ENCODE assay signal across 27 cellular contexts in the genomic region with DNA sequence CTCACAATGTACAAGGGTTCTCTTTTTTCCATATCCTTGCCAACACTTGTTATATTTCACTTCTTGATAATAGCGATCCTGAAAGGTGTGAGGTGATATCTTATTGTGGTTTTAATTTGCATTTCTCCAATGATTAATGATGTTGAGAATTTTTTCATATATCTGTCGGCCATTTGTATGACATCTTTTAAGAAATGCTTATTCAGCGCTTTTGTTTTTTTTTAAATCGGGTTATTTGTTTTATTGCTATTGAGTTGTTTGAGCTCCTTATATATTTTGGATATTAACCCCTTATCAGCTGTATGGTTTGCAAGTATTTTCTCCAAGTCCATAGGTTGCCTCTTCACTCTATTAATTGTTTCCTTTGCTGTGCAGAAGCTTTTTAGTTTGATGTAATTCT.
"Had no signal": no experiment of that assay in that cellular context is flagged by ENCODE, and none has a peak within 500 bp of the region (broad histone marks: within the 10 kb centered on the region; RNA-seq: fewer than 3 reads in every experiment).

No MANE protein-coding gene starts in this region.

- DNase-seq: dermis blood vessel endothelial cell; dorsolateral prefrontal cortex; effector CD4-positive, alpha-beta T cell; effector memory CD4-positive, alpha-beta T cell; erythroblast; esophagus squamous epithelium; foreskin fibroblast; foreskin melanocyte; gastrocnemius medialis; glutamatergic neuron; head of caudate nucleus; heart right ventricle; hippocampal formation; left cardiac atrium; left lung; left ventricle myocardium superior; lower lobe of right lung; mesenchymal stem cell; mucosa of descending colon; naive B cell had no signal

- H3K4me3 Mint-ChIP-seq: mesothelial cell of epicardium had no signal

- ATAC-seq: esophagus mucosa, gastrocnemius medialis, heart right ventricle, left cardiac atrium, left lung, left ventricle myocardium superior, lower lobe of right lung, mucosa of descending colon had no signal

- H3K4me1 Mint-ChIP-seq: naive B cell had no signal

- H3K36me3 ChIP-seq: esophagus squamous epithelium, gastrocnemius medialis, heart right ventricle, left lung, lower lobe of right lung had no signal

- H3K27me3 ChIP-seq: dorsolateral prefrontal cortex, esophagus squamous epithelium, gastrocnemius medialis, heart right ventricle, left lung had no signal

- H3K9me3 ChIP-seq: esophagus squamous epithelium, gastrocnemius medialis, heart right ventricle, left lung, lower lobe of right lung, mucosa of descending colon had no signal

- H3K36me3 Mint-ChIP-seq: mesothelial cell of epicardium, naive B cell had no signal

- H3K27ac Mint-ChIP-seq: mesothelial cell of epicardium, naive B cell had no signal

- H3K27ac ChIP-seq: coronary artery, dorsolateral prefrontal cortex, epithelial cell of prostate, esophagus squamous epithelium, gastrocnemius medialis, heart right ventricle, left lung, lower lobe of right lung had no signal

- H3K4me1 ChIP-seq: esophagus squamous epithelium, gastrocnemius medialis, heart right ventricle, left lung, lower lobe of right lung had no signal

- H3K4me3 ChIP-seq: coronary artery, dorsolateral prefrontal cortex, esophagus squamous epithelium, gastrocnemius medialis, heart right ventricle, left lung, lower lobe of right lung, mucosa of descending colon had no signal

- FAIRE-seq: colon, islet of Langerhans, keratinocyte had no signal
